ENCODE assay signal across 12 cellular contexts in the genomic region with DNA sequence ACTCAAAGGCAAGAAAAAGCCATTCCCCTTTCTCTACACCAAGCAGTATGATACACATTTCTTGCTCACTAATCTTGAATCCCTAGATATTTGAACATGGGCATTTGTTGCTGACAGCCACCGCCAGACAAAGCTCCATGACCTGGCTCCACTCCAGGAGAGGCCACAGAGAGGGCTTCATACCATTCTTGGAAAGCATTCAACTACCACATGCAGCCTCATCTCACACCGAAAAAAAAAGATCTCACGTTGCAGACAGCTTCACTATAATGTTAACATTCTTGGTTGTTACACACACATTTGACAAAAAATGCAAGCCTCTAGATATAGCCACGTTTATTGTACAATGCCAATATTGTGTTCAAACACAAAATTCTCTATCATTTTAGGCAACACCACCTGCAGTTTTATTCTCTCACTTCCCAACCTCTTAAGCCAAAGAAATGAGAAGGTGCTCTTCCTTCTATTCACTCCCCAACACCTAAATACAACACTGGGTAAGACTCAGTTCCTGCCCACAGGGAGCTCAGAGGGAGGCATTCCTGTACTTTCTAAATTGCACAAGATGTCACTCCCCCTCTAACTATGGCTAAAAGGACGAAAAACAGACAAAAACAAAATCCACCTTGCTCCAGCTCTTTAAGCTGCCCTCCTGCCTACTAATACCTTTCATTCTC.
DNase-seq lines count a peak whose midpoint lies in the region; TF ChIP-seq lines count a peak whose summit lies in the region.
"Had no signal": no experiment of that assay in that cellular context is flagged by ENCODE, and none has a peak within 500 bp of the region (broad histone marks: within the 10 kb centered on the region; RNA-seq: fewer than 3 reads in every experiment).

No MANE protein-coding gene starts in this region.

- H3K4me3 ChIP-seq in AG10803 (ENCODE audit: low read length): no peak overlapping the region
- H3K4me3 ChIP-seq: GM12878, lower lobe of right lung, upper lobe of right lung had no signal

- H3K36me3 Mint-ChIP-seq in activated T-helper 2 cell treated with anti-CD3 and anti-CD28 coated beads, Interferon-gamma antibody, Interleukin-2, Interleukin-4, amounts not matched to agents 10 μg/mL and 5 μg/mL and 100 μg/mL, durations not matched to agents 14 hours and 24 hours and 36 hours (ENCODE audit: low read depth): no peaks in the 10 kb centered on the region
- no peaks in the 10 kb centered on the region for H3K36me3 Mint-ChIP-seq in activated naive CD4-positive, alpha-beta T cell treated with anti-CD3 and anti-CD28 coated beads, Interleukin-2, amount 10 ng/mL, durations not matched to agents 7 days and 5 days

- H3K27ac Mint-ChIP-seq in activated T-helper 2 cell treated with anti-CD3 and anti-CD28 coated beads, Interferon-gamma antibody, Interleukin-2, Interleukin-4, amounts not matched to agents 10 μg/mL and 5 μg/mL and 100 μg/mL, durations not matched to agents 14 hours and 24 hours and 36 hours: no peak overlapping the region
- no peak overlapping the region for H3K27ac Mint-ChIP-seq in activated naive CD4-positive, alpha-beta T cell treated with anti-CD3 and anti-CD28 coated beads, Interleukin-2, amount 10 ng/mL, durations not matched to agents 7 days and 5 days

- no peaks in the 10 kb centered on the region for H3K4me1 Mint-ChIP-seq in activated T-helper 2 cell treated with anti-CD3 and anti-CD28 coated beads, Interferon-gamma antibody, Interleukin-2, Interleukin-4, amounts not matched to agents 10 μg/mL and 5 μg/mL and 100 μg/mL, durations not matched to agents 14 hours and 24 hours and 36 hours (ENCODE audit: low read depth)
- H3K4me1 Mint-ChIP-seq in activated naive CD4-positive, alpha-beta T cell treated with anti-CD3 and anti-CD28 coated beads, Interleukin-2, amount 10 ng/mL, durations not matched to agents 7 days and 5 days: no peaks in the 10 kb centered on the region

- TF ChIP-seq CTCF in AG10803 (conservative IDR thresholded peaks at IDR 0.05; ENCODE audit: low read length): no peak

- no peak overlapping the region for H3K4me3 Mint-ChIP-seq in activated T-helper 2 cell treated with anti-CD3 and anti-CD28 coated beads, Interferon-gamma antibody, Interleukin-2, Interleukin-4, amounts not matched to agents 10 μg/mL and 5 μg/mL and 100 μg/mL, durations not matched to agents 14 hours and 24 hours and 36 hours (ENCODE audit: low read depth)
- no peak overlapping the region for H3K4me3 Mint-ChIP-seq in activated naive CD4-positive, alpha-beta T cell treated with anti-CD3 and anti-CD28 coated beads, Interleukin-2, amount 10 ng/mL, durations not matched to agents 7 days and 5 days

- CTCF ChIA-PET in activated naive CD4-positive, alpha-beta T cell treated with anti-CD3 and anti-CD28 coated beads, Interleukin-2, amount 10 ng/mL, durations not matched to agents 7 days and 5 days (lab: Charles Lee): no interaction called here

- H3K9me3 Mint-ChIP-seq in activated T-helper 2 cell treated with anti-CD3 and anti-CD28 coated beads, Interferon-gamma antibody, Interleukin-2, Interleukin-4, amounts not matched to agents 10 μg/mL and 5 μg/mL and 100 μg/mL, durations not matched to agents 14 hours and 24 hours and 36 hours: no peaks in the 10 kb centered on the region
- H3K9me3 Mint-ChIP-seq in activated naive CD4-positive, alpha-beta T cell treated with anti-CD3 and anti-CD28 coated beads, Interleukin-2, amount 10 ng/mL, durations not matched to agents 7 days and 5 days: no peaks in the 10 kb centered on the region

- H3K27me3 Mint-ChIP-seq in activated T-helper 2 cell treated with anti-CD3 and anti-CD28 coated beads, Interferon-gamma antibody, Interleukin-2, Interleukin-4, amounts not matched to agents 10 μg/mL and 5 μg/mL and 100 μg/mL, durations not matched to agents 14 hours and 24 hours and 36 hours (ENCODE audit: low read depth): peaks cover 18% of the 10 kb centered on the region
- H3K27me3 Mint-ChIP-seq in activated naive CD4-positive, alpha-beta T cell treated with anti-CD3 and anti-CD28 coated beads, Interleukin-2, amount 10 ng/mL, durations not matched to agents 7 days and 5 days: no peaks in the 10 kb centered on the region

- intact Hi-C loops in activated T-helper 2 cell treated with anti-CD3 and anti-CD28 coated beads, Interferon-gamma antibody, Interleukin-2, Interleukin-4, amounts not matched to agents 10 μg/mL and 5 μg/mL and 100 μg/mL, durations not matched to agents 14 hours and 24 hours and 36 hours (cut with micrococcal nuclease): no loop called here

- peak; percentile 52 for DNase-seq in AG10803 (ENCODE audit: low read depth)
- DNase-seq in NCI-H1092 treated with DMSO at 0.1 percent for 48 hours (lab: John Stamatoyannopoulos, UW): peak; percentile 69
- peak; percentile 68 for DNase-seq in amniotic epithelial cell (ENCODE audit: low read depth)
- peak; percentile 16 to 18 for DNase-seq in hippocampal formation (lab: John Stamatoyannopoulos, UW)
- no peak for DNase-seq in activated T-helper 2 cell treated with anti-CD3 and anti-CD28 coated beads, Interferon-gamma antibody, Interleukin-2, Interleukin-4, amounts not matched to agents 10 μg/mL and 5 μg/mL and 100 μg/mL, durations not matched to agents 14 hours and 24 hours and 36 hours (ENCODE audit: low spot score)
- no peak for DNase-seq in RKO (ENCODE audit: low spot score)
- no peak for DNase-seq in activated naive CD4-positive, alpha-beta T cell treated with anti-CD3 and anti-CD28 coated beads, Interleukin-2, amount 10 ng/mL, durations not matched to agents 7 days and 5 days
- no peak for DNase-seq in SW 1271 (lab: John Stamatoyannopoulos, UW)
- DNase-seq: lower lobe of right lung, PC-3, upper lobe of right lung had no signal

Comparison
In these comparisons a context has a peak if more than half of its experiments do, and no peak if none do; other contexts are left out.
1. DNase-seq: peak in AG10803 (single experiment), NCI-H1092 treated with DMSO at 0.1 percent for 48 hours (single experiment), amniotic epithelial cell (single experiment) and hippocampal formation (2 of 2); none in activated T-helper 2 cell treated with anti-CD3 and anti-CD28 coated beads, Interferon-gamma antibody, Interleukin-2, Interleukin-4, amounts not matched to agents 10 μg/mL and 5 μg/mL and 100 μg/mL, durations not matched to agents 14 hours and 24 hours and 36 hours (single experiment), RKO (single experiment), activated naive CD4-positive, alpha-beta T cell treated with anti-CD3 and anti-CD28 coated beads, Interleukin-2, amount 10 ng/mL, durations not matched to agents 7 days and 5 days (single experiment) and SW 1271 (0 of 2).